Comparison of ENCODE assay signal across 1 cellular context in the genomic region with DNA sequence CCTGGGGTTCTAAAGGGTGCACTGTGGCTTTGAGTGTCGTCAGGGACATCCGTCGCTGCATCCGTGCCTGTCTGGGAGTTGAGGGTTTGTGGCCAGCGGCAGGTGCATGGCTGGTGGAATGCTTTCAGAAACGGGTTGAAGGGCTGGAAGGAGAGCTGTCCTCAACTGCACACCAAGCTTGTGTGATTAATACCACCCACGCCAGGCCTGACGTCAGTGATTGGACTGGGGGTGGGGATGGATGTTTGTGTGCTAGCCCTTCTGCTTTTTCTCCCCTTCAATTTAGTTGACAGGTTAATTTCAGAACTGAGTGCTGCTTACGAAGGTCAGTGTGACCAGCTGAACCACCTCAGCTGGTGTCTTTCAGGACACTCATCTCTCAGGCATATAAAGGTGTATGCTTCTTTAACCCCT.
TF ChIP-seq lines count a peak whose summit lies in the region.

No MANE protein-coding gene starts in this region.

TF ChIP-seq in GM23338, 12 proteins besides CTCF, POLR2A, EP300 and RAD21:
- TF ChIP-seq, protein P1, sequence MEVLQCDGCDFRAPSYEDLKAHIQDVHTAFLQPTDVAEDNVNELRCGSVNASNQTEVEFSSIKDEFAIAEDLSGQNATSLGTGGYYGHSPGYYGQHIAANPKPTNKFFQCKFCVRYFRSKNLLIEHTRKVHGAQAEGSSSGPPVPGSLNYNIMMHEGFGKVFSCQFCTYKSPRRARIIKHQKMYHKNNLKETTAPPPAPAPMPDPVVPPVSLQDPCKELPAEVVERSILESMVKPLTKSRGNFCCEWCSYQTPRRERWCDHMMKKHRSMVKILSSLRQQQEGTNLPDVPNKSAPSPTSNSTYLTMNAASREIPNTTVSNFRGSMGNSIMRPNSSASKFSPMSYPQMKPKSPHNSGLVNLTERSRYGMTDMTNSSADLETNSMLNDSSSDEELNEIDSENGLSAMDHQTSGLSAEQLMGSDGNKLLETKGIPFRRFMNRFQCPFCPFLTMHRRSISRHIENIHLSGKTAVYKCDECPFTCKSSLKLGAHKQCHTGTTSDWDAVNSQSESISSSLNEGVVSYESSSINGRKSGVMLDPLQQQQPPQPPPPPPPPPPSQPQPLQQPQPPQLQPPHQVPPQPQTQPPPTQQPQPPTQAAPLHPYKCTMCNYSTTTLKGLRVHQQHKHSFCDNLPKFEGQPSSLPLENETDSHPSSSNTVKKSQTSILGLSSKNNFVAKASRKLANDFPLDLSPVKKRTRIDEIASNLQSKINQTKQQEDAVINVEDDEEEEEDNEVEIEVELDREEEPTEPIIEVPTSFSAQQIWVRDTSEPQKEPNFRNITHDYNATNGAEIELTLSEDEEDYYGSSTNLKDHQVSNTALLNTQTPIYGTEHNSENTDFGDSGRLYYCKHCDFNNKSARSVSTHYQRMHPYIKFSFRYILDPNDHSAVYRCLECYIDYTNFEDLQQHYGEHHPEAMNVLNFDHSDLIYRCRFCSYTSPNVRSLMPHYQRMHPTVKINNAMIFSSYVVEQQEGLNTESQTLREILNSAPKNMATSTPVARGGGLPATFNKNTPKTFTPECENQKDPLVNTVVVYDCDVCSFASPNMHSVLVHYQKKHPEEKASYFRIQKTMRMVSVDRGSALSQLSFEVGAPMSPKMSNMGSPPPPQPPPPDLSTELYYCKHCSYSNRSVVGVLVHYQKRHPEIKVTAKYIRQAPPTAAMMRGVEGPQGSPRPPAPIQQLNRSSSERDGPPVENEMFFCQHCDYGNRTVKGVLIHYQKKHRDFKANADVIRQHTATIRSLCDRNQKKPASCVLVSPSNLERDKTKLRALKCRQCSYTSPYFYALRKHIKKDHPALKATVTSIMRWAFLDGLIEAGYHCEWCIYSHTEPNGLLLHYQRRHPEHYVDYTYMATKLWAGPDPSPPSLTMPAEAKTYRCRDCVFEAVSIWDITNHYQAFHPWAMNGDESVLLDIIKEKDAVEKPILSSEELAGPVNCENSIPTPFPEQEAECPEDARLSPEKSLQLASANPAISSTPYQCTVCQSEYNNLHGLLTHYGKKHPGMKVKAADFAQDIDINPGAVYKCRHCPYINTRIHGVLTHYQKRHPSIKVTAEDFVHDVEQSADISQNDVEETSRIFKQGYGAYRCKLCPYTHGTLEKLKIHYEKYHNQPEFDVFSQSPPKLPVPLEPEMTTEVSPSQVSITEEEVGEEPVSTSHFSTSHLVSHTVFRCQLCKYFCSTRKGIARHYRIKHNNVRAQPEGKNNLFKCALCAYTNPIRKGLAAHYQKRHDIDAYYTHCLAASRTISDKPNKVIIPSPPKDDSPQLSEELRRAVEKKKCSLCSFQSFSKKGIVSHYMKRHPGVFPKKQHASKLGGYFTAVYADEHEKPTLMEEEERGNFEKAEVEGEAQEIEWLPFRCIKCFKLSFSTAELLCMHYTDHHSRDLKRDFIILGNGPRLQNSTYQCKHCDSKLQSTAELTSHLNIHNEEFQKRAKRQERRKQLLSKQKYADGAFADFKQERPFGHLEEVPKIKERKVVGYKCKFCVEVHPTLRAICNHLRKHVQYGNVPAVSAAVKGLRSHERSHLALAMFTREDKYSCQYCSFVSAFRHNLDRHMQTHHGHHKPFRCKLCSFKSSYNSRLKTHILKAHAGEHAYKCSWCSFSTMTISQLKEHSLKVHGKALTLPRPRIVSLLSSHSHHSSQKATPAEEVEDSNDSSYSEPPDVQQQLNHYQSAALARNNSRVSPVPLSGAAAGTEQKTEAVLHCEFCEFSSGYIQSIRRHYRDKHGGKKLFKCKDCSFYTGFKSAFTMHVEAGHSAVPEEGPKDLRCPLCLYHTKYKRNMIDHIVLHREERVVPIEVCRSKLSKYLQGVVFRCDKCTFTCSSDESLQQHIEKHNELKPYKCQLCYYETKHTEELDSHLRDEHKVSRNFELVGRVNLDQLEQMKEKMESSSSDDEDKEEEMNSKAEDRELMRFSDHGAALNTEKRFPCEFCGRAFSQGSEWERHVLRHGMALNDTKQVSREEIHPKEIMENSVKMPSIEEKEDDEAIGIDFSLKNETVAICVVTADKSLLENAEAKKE (CRISPR knock-in tag; IDR thresholded peaks at IDR 0.05) = no peak
- TF ChIP-seq ZNF114 (CRISPR knock-in tag; IDR thresholded peaks at IDR 0.05) (no peak), JUNB (IDR thresholded peaks at IDR 0.05; ENCODE audit: unreplicated experiment) (no peak), STAT1 (IDR thresholded peaks at IDR 0.05; ENCODE audit: unreplicated experiment) (no peak), EZH2 (IDR thresholded peaks at IDR 0.05; ENCODE audit: low read depth, unreplicated experiment) (no peak), ZNF331 (CRISPR knock-in tag; IDR thresholded peaks at IDR 0.05; ENCODE audit: low read depth) (no peak)
- TF ChIP-seq, protein P2, sequence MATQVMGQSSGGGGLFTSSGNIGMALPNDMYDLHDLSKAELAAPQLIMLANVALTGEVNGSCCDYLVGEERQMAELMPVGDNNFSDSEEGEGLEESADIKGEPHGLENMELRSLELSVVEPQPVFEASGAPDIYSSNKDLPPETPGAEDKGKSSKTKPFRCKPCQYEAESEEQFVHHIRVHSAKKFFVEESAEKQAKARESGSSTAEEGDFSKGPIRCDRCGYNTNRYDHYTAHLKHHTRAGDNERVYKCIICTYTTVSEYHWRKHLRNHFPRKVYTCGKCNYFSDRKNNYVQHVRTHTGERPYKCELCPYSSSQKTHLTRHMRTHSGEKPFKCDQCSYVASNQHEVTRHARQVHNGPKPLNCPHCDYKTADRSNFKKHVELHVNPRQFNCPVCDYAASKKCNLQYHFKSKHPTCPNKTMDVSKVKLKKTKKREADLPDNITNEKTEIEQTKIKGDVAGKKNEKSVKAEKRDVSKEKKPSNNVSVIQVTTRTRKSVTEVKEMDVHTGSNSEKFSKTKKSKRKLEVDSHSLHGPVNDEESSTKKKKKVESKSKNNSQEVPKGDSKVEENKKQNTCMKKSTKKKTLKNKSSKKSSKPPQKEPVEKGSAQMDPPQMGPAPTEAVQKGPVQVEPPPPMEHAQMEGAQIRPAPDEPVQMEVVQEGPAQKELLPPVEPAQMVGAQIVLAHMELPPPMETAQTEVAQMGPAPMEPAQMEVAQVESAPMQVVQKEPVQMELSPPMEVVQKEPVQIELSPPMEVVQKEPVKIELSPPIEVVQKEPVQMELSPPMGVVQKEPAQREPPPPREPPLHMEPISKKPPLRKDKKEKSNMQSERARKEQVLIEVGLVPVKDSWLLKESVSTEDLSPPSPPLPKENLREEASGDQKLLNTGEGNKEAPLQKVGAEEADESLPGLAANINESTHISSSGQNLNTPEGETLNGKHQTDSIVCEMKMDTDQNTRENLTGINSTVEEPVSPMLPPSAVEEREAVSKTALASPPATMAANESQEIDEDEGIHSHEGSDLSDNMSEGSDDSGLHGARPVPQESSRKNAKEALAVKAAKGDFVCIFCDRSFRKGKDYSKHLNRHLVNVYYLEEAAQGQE (IDR thresholded peaks at IDR 0.05; ENCODE audit: unreplicated experiment) = no peak
